12 cellular contexts compared by ENCODE assay signal in the genomic region with DNA sequence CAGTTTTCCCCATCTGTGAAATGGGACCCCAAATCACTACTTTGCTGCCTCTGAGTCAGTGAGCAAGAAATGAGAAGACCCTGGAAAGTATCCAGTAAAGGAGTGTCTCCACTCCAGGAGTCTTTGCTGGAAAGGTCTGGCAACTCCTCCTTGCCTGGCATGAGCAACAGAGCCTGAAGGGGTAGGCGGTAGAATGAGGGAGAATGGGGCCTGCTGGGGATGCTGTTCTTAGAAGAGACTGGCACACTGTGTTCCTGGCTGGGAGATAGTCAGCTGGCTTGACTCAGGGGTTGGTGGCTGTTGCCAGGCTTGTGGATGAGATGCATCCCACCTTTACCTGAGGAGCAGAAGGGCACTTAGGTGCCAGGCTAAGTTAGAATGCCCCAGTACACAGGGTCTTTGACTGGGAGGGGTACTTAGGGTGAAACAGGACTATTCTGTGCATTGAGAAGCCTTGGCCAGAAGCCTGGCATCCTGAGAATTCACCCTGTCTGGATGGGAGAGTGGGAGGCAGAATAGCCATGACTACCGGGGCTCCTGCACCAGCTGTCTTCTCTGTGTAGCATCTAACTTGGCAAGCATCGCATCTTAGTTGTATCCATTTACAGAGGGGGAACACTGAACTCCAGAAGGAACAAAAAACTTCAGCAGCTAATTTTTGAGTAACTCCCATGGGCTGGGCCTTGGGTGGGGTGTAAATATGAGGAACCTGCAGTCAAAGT. TPM values are rescaled to one million over a fixed set of nuclear protein-coding genes. Genes with fewer than 3 reads are reported as not detected.
DNase-seq lines count a peak whose midpoint lies in the region; ATAC-seq, FAIRE-seq and TF ChIP-seq lines count a peak whose summit lies in the region.
"Had no signal": no experiment of that assay in that cellular context is flagged by ENCODE, and none has a peak within 500 bp of the region (broad histone marks: within the 10 kb centered on the region; RNA-seq: fewer than 3 reads in every experiment).

No MANE protein-coding gene starts in this region.

- H3K36me3 ChIP-seq in kidney (ENCODE audit: control insufficient read depth in 1 of 2, insufficient read depth in 2 of 2, low read length in 2 of 2), result no peaks in the 10 kb centered on the region
- H3K36me3 ChIP-seq: brain microvascular endothelial cell, tibial nerve had no signal

- peak overlapping the region; percentile 49 for H3K27ac ChIP-seq in cingulate gyrus (ENCODE audit: low read depth, low read length)
- no peak overlapping the region for H3K27ac ChIP-seq in kidney (ENCODE audit: low read depth in 2 of 2, low read length in 2 of 2)
- H3K27ac ChIP-seq: brain microvascular endothelial cell had no signal

- ATAC-seq in GM18498 (IDR thresholded peaks at IDR 0.05; ENCODE audit: unreplicated experiment) (no peak), HG02759 (IDR thresholded peaks at IDR 0.05; ENCODE audit: unreplicated experiment) (no peak)

- no peak for FAIRE-seq in kidney (lab: Jason Lieb, UNC)
- FAIRE-seq: GM18507 had no signal

- H3K9me3 Mint-ChIP-seq in neural crest cell, result no peaks in the 10 kb centered on the region

- peak overlapping the region; percentile 73 for H3K4me3 Mint-ChIP-seq in neural crest cell

- DNase-seq in DMS 273 treated with DMSO at 0.1 percent for 48 hours (lab: John Stamatoyannopoulos, UW) (peak; percentile 100), NCI-H2029 treated with DMSO at 0.1 percent for 48 hours (lab: John Stamatoyannopoulos, UW) (peak; percentile 68), neural crest cell (ENCODE audit: low read depth, low spot score) (no peak), kidney (no peak), HT-29 (ENCODE audit: low spot score) (no peak)
- DNase-seq: activated CD4-positive, CD25-positive, alpha-beta regulatory T cell; brain microvascular endothelial cell had no signal

- peaks cover 3% of the 10 kb centered on the region for H3K36me3 Mint-ChIP-seq in neural crest cell (ENCODE audit: low read depth)

- TF ChIP-seq CTCF in neural crest cell (conservative IDR thresholded peaks at IDR 0.05) (no peak), kidney (IDR thresholded peaks at IDR 0.05; ENCODE audit: borderline replicate concordance, extremely low read depth, insufficient read depth) (no peak)

- peaks cover 29% of the 10 kb centered on the region for H3K4me1 Mint-ChIP-seq in neural crest cell

- H3K4me3 ChIP-seq in kidney (ENCODE audit: low read length in 2 of 2), result no peak overlapping the region
- H3K4me3 ChIP-seq: tibial nerve had no signal

- H3K27ac Mint-ChIP-seq in neural crest cell (ENCODE audit: unreplicated experiment), result no peak overlapping the region

- H3K9me3 ChIP-seq in kidney (ENCODE audit: control insufficient read depth in 1 of 2, low read length in 2 of 2), result no peaks in the 10 kb centered on the region
- H3K9me3 ChIP-seq: tibial nerve had no signal

- intact Hi-C loops in kidney (cut with DNase I), result no loop called here

- H3K27me3 Mint-ChIP-seq in neural crest cell (ENCODE audit: low read depth), result peaks cover 4% of the 10 kb centered on the region

- no peak overlapping the region for H3K9ac ChIP-seq in kidney (ENCODE audit: low read length in 2 of 2)

- peaks cover 12% of the 10 kb centered on the region in 2 donors for H3K4me1 ChIP-seq in kidney (ENCODE audit: control insufficient read depth in 1 of 2, insufficient read depth in 1 of 2, low read depth in 1 of 2, low read length in 2 of 2)

RNA-seq across cellular contexts. Expression of a gene that starts 2.5 kb away (rescaled TPM):
- total RNA-seq in neural crest cell (20.9 and 23.8 TPM in 2 replicates), kidney (10.5 TPM)
- polyA plus RNA-seq in kidney (ENCODE audit: insufficient read depth, low read depth, low replicate concordance), result 10.0 TPM
- total RNA-seq in HT-29 (2014; rRNA removed; shearing (Covaris generic)), result 13.7 and 15.4 TPM in 2 replicates

RNA-seq across cellular contexts. Expression of a gene that starts 55.7 kb away (rescaled TPM):
- 23.0 and 25.8 TPM in 2 replicates for total RNA-seq in neural crest cell
- 4.2 TPM for total RNA-seq in kidney
- 1.7 TPM for polyA plus RNA-seq in kidney (ENCODE audit: insufficient read depth, low read depth, low replicate concordance)
- 11.6 and 12.4 TPM in 2 replicates for total RNA-seq in HT-29 (2014; rRNA removed; shearing (Covaris generic))

Comparison
In these comparisons a context has a peak if more than half of its experiments do, and no peak if none do; other contexts are left out.
1. DNase-seq: peak in DMS 273 treated with DMSO at 0.1 percent for 48 hours (single experiment) and NCI-H2029 treated with DMSO at 0.1 percent for 48 hours (single experiment); none in neural crest cell (single experiment), kidney (single experiment) and HT-29 (single experiment).